ENCODE assay signal across 19 cellular contexts in genomic region chr16:78212674-78213073, GRCh38.
"Had no signal": no experiment of that assay in that cellular context is flagged by ENCODE, and none has a peak within 500 bp of the region (broad histone marks: within the 10 kb centered on the region; RNA-seq: fewer than 3 reads in every experiment).

No MANE protein-coding gene starts in this region.

- H3K4me1 ChIP-seq: heart left ventricle, psoas muscle, testis, tibial nerve had no signal

- H3K9me3 ChIP-seq: heart left ventricle, left lung, psoas muscle, testis, tibial nerve had no signal

- H3K4me3 Mint-ChIP-seq: naive thymus-derived CD4-positive, alpha-beta T cell; nephron progenitor cell; stimulated activated naive B cell treated with anti-CD40 and anti-IgM and Interleukin-4, amounts not matched to agents 10 μg/mL and 1 μg/mL and 100 μg/mL, for 72 hours; stimulated activated naive CD8-positive, alpha-beta T cell treated with anti-CD3 and anti-CD28 coated beads, Interleukin-15, amount 100 ng/mL, for 72 hours had no signal

- H3K9me3 Mint-ChIP-seq: naive thymus-derived CD4-positive, alpha-beta T cell; stimulated activated naive CD8-positive, alpha-beta T cell treated with anti-CD3 and anti-CD28 coated beads, Interleukin-15, amount 100 ng/mL, for 72 hours had no signal

- H3K27me3 ChIP-seq: dorsolateral prefrontal cortex, heart left ventricle, left lung, testis, tibial nerve had no signal

- H3K4me3 ChIP-seq: dorsolateral prefrontal cortex, heart left ventricle, left lung, psoas muscle, testis, tibial nerve had no signal

- H3K27ac Mint-ChIP-seq: naive thymus-derived CD4-positive, alpha-beta T cell; nephron progenitor cell; stimulated activated naive B cell treated with anti-CD40 and anti-IgM and Interleukin-4, amounts not matched to agents 10 μg/mL and 1 μg/mL and 100 μg/mL, for 72 hours; stimulated activated naive CD8-positive, alpha-beta T cell treated with anti-CD3 and anti-CD28 coated beads, Interleukin-15, amount 100 ng/mL, for 72 hours had no signal

- H3K4me1 Mint-ChIP-seq: stimulated activated naive CD8-positive, alpha-beta T cell treated with anti-CD3 and anti-CD28 coated beads, Interleukin-15, amount 100 ng/mL, for 72 hours had no signal

- DNase-seq: central memory CD4-positive, alpha-beta T cell; cortex of kidney; dorsolateral prefrontal cortex; effector CD8-positive, alpha-beta T cell; foreskin melanocyte; heart left ventricle; hippocampal formation; left lung; naive thymus-derived CD4-positive, alpha-beta T cell; nephron progenitor cell; psoas muscle; retina; stimulated activated CD4-positive, alpha-beta T cell treated with anti-CD3 and anti-CD28 coated beads, Interleukin-2, amount 100 ng/mL, for 24 hours; stimulated activated CD4-positive, alpha-beta T cell treated with anti-CD3 and anti-CD28 coated beads, Interleukin-4, amount 100 ng/mL, for 4 hours; stimulated activated naive B cell treated with anti-CD40 and anti-IgM and Interleukin-4, amounts not matched to agents 10 μg/mL and 1 μg/mL and 100 μg/mL, for 72 hours; stimulated activated naive CD8-positive, alpha-beta T cell treated with anti-CD3 and anti-CD28 coated beads, Interleukin-15, amount 100 ng/mL, for 72 hours; testis had no signal

- H3K27ac ChIP-seq: dorsolateral prefrontal cortex, heart left ventricle, left lung, psoas muscle, testis, tibial nerve had no signal

- H3K36me3 ChIP-seq: heart left ventricle, left lung, tibial nerve had no signal

- H3K27me3 Mint-ChIP-seq: naive thymus-derived CD4-positive, alpha-beta T cell; stimulated activated naive B cell treated with anti-CD40 and anti-IgM and Interleukin-4, amounts not matched to agents 10 μg/mL and 1 μg/mL and 100 μg/mL, for 72 hours; stimulated activated naive CD8-positive, alpha-beta T cell treated with anti-CD3 and anti-CD28 coated beads, Interleukin-15, amount 100 ng/mL, for 72 hours had no signal

- ATAC-seq: naive thymus-derived CD4-positive, alpha-beta T cell; psoas muscle; sciatic nerve; stimulated activated naive B cell treated with anti-CD40 and anti-IgM and Interleukin-4, amounts not matched to agents 10 μg/mL and 1 μg/mL and 100 μg/mL, for 72 hours; stimulated activated naive CD8-positive, alpha-beta T cell treated with anti-CD3 and anti-CD28 coated beads, Interleukin-15, amount 100 ng/mL, for 72 hours had no signal
